In genomic region chr6:141877275-141877983, GRCh38 we compare ENCODE assay signal across 1 cellular context.
A peak's percentile ranks its signal among the peaks of the same experiment; 100 is the strongest.
TF ChIP-seq lines count a peak whose summit lies in the region.

No MANE protein-coding gene starts in this region.

TF ChIP-seq in HepG2, 621 proteins besides CTCF, POLR2A, EP300 and RAD21 (continued from another document):
- TF ChIP-seq ARID4A (CRISPR knock-in tag; IDR thresholded peaks at IDR 0.05; ENCODE audit: borderline replicate concordance) (no peak), HNRNPL (IDR thresholded peaks at IDR 0.05; ENCODE audit: low read depth, low read length) (no peak), BRD4 (CRISPR knock-in tag; IDR thresholded peaks at IDR 0.05) (no peak), SOX6 (IDR thresholded peaks at IDR 0.05) (no peak), SOX6 (CRISPR knock-in tag; IDR thresholded peaks at IDR 0.05) (peak; percentile 95), ZNF772 (CRISPR knock-in tag; IDR thresholded peaks at IDR 0.05) (no peak), HES4 (CRISPR knock-in tag; IDR thresholded peaks at IDR 0.05; ENCODE audit: borderline replicate concordance) (no peak), MIXL1 (CRISPR knock-in tag; IDR thresholded peaks at IDR 0.05) (peak; percentile 77), ZNF251 (CRISPR knock-in tag; IDR thresholded peaks at IDR 0.05) (no peak), FOXJ3 (CRISPR knock-in tag; IDR thresholded peaks at IDR 0.05; ENCODE audit: borderline replicate concordance) (peak; percentile 71; the same call in 1 of the 2 replicates), PAX8 (CRISPR knock-in tag; IDR thresholded peaks at IDR 0.05; ENCODE audit: borderline replicate concordance) (no peak), ZNF766 (CRISPR knock-in tag; IDR thresholded peaks at IDR 0.05; ENCODE audit: borderline replicate concordance) (no peak), LCORL (IDR thresholded peaks at IDR 0.05) (no peak), LCORL (CRISPR knock-in tag; IDR thresholded peaks at IDR 0.05) (no peak), YEATS4 (CRISPR knock-in tag; IDR thresholded peaks at IDR 0.05; ENCODE audit: borderline replicate concordance) (no peak; the same call in 1 of the 2 replicates), ZNF597 (CRISPR knock-in tag; IDR thresholded peaks at IDR 0.05) (no peak), CSRNP2 (CRISPR knock-in tag; conservative IDR thresholded peaks at IDR 0.05; ENCODE audit: low read depth) (no peak), ZNF614 (CRISPR knock-in tag; IDR thresholded peaks at IDR 0.05; ENCODE audit: borderline replicate concordance) (0 out of 2 replicates have a peak, but pooled peaks have one; percentile 62), ZNF24 (IDR thresholded peaks at IDR 0.05) (no peak), ELF3 (CRISPR knock-in tag; IDR thresholded peaks at IDR 0.05) (peak; percentile 35; the same call in 1 of the 2 replicates), MBNL3 (CRISPR knock-in tag; conservative IDR thresholded peaks at IDR 0.05) (0 out of 2 replicates have a peak, but pooled peaks have one; percentile 5), TEAD2 (CRISPR knock-in tag; IDR thresholded peaks at IDR 0.05) (no peak), CREM (IDR thresholded peaks at IDR 0.05) (no peak), CREM (CRISPR knock-in tag; IDR thresholded peaks at IDR 0.05) (no peak), CEBPG (CRISPR knock-in tag; IDR thresholded peaks at IDR 0.05) (peak; percentile 64), HMG20B (CRISPR knock-in tag; conservative IDR thresholded peaks at IDR 0.05) (no peak)
- TF ChIP-seq, protein P1, sequence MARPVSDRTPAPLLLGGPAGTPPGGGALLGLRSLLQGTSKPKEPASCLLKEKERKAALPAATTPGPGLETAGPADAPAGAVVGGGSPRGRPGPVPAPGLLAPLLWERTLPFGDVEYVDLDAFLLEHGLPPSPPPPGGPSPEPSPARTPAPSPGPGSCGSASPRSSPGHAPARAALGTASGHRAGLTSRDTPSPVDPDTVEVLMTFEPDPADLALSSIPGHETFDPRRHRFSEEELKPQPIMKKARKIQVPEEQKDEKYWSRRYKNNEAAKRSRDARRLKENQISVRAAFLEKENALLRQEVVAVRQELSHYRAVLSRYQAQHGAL (CRISPR knock-in tag; IDR thresholded peaks at IDR 0.05; ENCODE audit: not compliant biosample characterization), result no peak
- TF ChIP-seq, protein P2, sequence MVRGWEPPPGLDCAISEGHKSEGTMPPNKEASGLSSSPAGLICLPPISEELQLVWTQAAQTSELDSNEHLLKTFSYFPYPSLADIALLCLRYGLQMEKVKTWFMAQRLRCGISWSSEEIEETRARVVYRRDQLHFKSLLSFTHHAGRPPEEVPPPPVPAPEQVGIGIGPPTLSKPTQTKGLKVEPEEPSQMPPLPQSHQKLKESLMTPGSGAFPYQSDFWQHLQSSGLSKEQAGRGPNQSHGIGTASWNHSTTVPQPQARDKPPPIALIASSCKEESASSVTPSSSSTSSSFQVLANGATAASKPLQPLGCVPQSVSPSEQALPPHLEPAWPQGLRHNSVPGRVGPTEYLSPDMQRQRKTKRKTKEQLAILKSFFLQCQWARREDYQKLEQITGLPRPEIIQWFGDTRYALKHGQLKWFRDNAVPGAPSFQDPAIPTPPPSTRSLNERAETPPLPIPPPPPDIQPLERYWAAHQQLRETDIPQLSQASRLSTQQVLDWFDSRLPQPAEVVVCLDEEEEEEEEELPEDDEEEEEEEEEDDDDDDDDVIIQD (CRISPR knock-in tag; IDR thresholded peaks at IDR 0.05; ENCODE audit: low read depth), result peak; percentile 33; the same call in 1 of the 2 replicates
